1 cellular context compared by ENCODE assay signal in the genomic region with DNA sequence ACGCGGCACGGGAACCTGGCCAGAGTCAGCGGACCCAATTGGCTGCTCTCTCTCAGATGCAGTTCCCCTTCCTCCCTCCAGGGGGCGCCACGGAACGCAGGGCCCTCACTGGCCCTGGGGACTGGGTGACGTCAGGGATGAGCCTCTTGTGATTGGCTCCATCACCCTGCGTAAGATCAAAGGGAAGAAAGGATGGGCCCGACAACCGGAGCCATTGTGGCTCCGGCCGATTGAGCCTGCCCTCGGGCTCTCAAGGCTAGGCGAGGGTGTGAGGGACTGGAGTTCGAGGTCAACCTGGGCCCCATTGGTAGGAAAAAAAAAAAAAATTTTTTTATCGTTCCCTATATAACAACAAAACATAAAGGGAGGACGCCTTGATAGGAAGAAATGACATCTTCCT.
A peak's percentile ranks its signal among the peaks of the same experiment; 100 is the strongest.
TF ChIP-seq lines count a peak whose summit lies in the region.
"Not testable (repeated sequence)": the region's sequence is repeated elsewhere in the genome, so short reads cannot be mapped to it uniquely, and the experiment has no call there.

A gene (minus strand): TSS at position 81 of the 400 bp plus-strand sequence. CDS start 184 bp downstream, outside the sequence.

TF ChIP-seq in K562, 482 proteins besides CTCF, POLR2A, EP300 and RAD21 (continued from another document):
- TF ChIP-seq CSDE1 (IDR thresholded peaks at IDR 0.05) (peak in 1 of 2 experiments; percentile 53; a peak in 1 of 4 replicates), FOS (IDR thresholded peaks at IDR 0.05; ENCODE audit: extremely low read depth, insufficient read length) (peak; percentile 43), HCFC1 (IDR thresholded peaks at IDR 0.05; ENCODE audit: low read depth, low read length) (0 out of 2 replicates have a peak, but pooled peaks have one; percentile 31), ZNF384 (IDR thresholded peaks at IDR 0.05; ENCODE audit: low read depth, low read length) (peak; percentile 46; the same call in 1 of the 2 replicates), HDAC1 (IDR thresholded peaks at IDR 0.05) (peak in 1 of 2 experiments; percentile 61; a peak in 1 of 4 replicates), L3MBTL2 (IDR thresholded peaks at IDR 0.05) (peak; percentile 29; the same call in 1 of the 2 replicates), JUN (IDR thresholded peaks at IDR 0.05; ENCODE audit: borderline replicate concordance, low read depth, low read length) (peak; percentile 8; the same call in 1 of the 2 replicates), TCF7 (IDR thresholded peaks at IDR 0.05; ENCODE audit: borderline replicate concordance) (peak; percentile 99), TBP (optimal IDR thresholded peaks at IDR 0.05; ENCODE audit: low read depth, low read length) (peak; percentile 94), LEF1 (IDR thresholded peaks at IDR 0.05) (peak; percentile 99), JUND (IDR thresholded peaks at IDR 0.05; ENCODE audit: borderline replicate concordance, low read depth, low read length) (peak; percentile 82), JUND (tag; IDR thresholded peaks at IDR 0.05; ENCODE audit: borderline replicate concordance, low read depth, low read length) (peak; percentile 65; the same call in 1 of the 3 replicates), ATF1 (CRISPR knock-in tag; IDR thresholded peaks at IDR 0.05) (peak; percentile 52; the same call in 1 of the 2 replicates), ATF1 (tag; IDR thresholded peaks at IDR 0.05) (peak; percentile 95), KDM1A (IDR thresholded peaks at IDR 0.05) (peak; percentile 84 to 93), CC2D1A (IDR thresholded peaks at IDR 0.05) (peak; percentile 30; the same call in 1 of the 2 replicates), BDP1 (IDR thresholded peaks at IDR 0.05; ENCODE audit: insufficient read depth, insufficient read length) (peak; percentile 28)
- TF ChIP-seq, protein P1, sequence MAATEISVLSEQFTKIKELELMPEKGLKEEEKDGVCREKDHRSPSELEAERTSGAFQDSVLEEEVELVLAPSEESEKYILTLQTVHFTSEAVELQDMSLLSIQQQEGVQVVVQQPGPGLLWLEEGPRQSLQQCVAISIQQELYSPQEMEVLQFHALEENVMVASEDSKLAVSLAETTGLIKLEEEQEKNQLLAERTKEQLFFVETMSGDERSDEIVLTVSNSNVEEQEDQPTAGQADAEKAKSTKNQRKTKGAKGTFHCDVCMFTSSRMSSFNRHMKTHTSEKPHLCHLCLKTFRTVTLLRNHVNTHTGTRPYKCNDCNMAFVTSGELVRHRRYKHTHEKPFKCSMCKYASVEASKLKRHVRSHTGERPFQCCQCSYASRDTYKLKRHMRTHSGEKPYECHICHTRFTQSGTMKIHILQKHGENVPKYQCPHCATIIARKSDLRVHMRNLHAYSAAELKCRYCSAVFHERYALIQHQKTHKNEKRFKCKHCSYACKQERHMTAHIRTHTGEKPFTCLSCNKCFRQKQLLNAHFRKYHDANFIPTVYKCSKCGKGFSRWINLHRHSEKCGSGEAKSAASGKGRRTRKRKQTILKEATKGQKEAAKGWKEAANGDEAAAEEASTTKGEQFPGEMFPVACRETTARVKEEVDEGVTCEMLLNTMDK (IDR thresholded peaks at IDR 0.05; ENCODE audit: borderline replicate concordance, insufficient read depth, low read depth, low read length, poor library complexity, severe bottlenecking): peak; percentile 57
- TF ChIP-seq JUN (CRISPR knock-in tag; IDR thresholded peaks at IDR 0.05; ENCODE audit: borderline replicate concordance): not testable (repeated sequence)
- TF ChIP-seq, protein P2, sequence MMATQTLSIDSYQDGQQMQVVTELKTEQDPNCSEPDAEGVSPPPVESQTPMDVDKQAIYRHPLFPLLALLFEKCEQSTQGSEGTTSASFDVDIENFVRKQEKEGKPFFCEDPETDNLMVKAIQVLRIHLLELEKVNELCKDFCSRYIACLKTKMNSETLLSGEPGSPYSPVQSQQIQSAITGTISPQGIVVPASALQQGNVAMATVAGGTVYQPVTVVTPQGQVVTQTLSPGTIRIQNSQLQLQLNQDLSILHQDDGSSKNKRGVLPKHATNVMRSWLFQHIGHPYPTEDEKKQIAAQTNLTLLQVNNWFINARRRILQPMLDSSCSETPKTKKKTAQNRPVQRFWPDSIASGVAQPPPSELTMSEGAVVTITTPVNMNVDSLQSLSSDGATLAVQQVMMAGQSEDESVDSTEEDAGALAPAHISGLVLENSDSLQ (IDR thresholded peaks at IDR 0.05): 0 out of 2 replicates have a peak, but pooled peaks have one; percentile 10
